Comparison of ENCODE assay signal across 31 cellular contexts in the genomic region with DNA sequence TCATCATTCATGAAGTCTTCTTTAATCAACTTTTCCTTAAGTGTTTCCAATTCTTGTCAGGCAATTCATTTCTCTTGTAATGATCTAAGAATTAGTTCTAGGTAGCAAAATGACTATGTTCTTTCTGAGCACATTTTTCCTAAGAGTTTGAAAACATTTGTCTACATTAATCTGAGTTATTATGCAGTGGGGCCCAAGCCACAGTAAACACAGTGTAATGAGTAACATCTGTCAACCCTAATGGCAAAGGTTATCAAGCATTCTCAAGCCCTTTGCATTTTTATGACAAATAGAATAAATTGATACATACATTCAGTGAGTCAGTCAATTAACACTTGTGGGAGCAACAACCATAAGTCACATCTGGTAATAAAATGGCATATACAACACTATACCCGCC.
"Had no signal": no experiment of that assay in that cellular context is flagged by ENCODE, and none has a peak within 500 bp of the region (broad histone marks: within the 10 kb centered on the region; RNA-seq: fewer than 3 reads in every experiment).

No MANE protein-coding gene starts in this region.

- H3K9me3 Mint-ChIP-seq: mesothelial cell of epicardium; naive B cell; nephron progenitor cell; stimulated activated naive CD8-positive, alpha-beta T cell treated with anti-CD3 and anti-CD28 coated beads, Interleukin-15, Interleukin-2, amounts not matched to agents 100 ng/mL and 50 ng/mL, for 24 hours; type B pancreatic cell had no signal

- H3K4me1 Mint-ChIP-seq: mesothelial cell of epicardium, nephron progenitor cell, T-helper 17 cell had no signal

- H3K36me3 Mint-ChIP-seq: activated naive CD8-positive, alpha-beta T cell; mesothelial cell of epicardium; naive B cell; type B pancreatic cell had no signal

- H3K27ac Mint-ChIP-seq: activated naive CD8-positive, alpha-beta T cell; effector memory CD8-positive, alpha-beta T cell; mesothelial cell of epicardium; nephron progenitor cell; progenitor cell of endocrine pancreas; stimulated activated naive CD8-positive, alpha-beta T cell treated with anti-CD3 and anti-CD28 coated beads, Interleukin-15, Interleukin-2, amounts not matched to agents 100 ng/mL and 50 ng/mL, for 24 hours; T-helper 17 cell; type B pancreatic cell had no signal

- H3K4me3 Mint-ChIP-seq: activated naive CD8-positive, alpha-beta T cell; effector memory CD8-positive, alpha-beta T cell; mesothelial cell of epicardium; nephron progenitor cell; stimulated activated naive CD8-positive, alpha-beta T cell treated with anti-CD3 and anti-CD28 coated beads, Interleukin-15, Interleukin-2, amounts not matched to agents 100 ng/mL and 50 ng/mL, for 24 hours; T-helper 17 cell; type B pancreatic cell had no signal

- H3K27me3 Mint-ChIP-seq: progenitor cell of endocrine pancreas, type B pancreatic cell had no signal

- DNase-seq: activated CD4-positive, alpha-beta T cell treated with anti-CD3 and anti-CD28 coated beads for 1 hour; activated CD4-positive, alpha-beta T cell treated with anti-CD3 and anti-CD28 coated beads, Interleukin-2, amount 50 U/mL, for 48 hours; activated CD8-positive, alpha-beta memory T cell treated with anti-CD3 and anti-CD28 coated beads for 24 hours; activated effector memory CD4-positive, alpha-beta T cell treated with Interleukin-2 at 50 U/mL for 16 hours; activated naive CD4-positive, alpha-beta T cell treated with Interleukin-2 at 50 U/mL for 16 hours; activated T-cell treated with anti-CD3 and anti-CD28 coated beads, Interleukin-2, amount 50 U/mL, for 1 hour; amniotic stem cell; caudate nucleus; cortex of kidney; effector memory CD8-positive, alpha-beta T cell; erythroblast; foreskin fibroblast; head of caudate nucleus; hippocampal formation; left colon; mammary epithelial cell; naive B cell; nephron progenitor cell; ovary; right lobe of liver; stimulated activated CD4-positive, alpha-beta T cell treated with anti-CD3 and anti-CD28 coated beads, Interleukin-2, amount 100 ng/mL, for 48 hours; substantia nigra; T-helper 17 cell; T1000; uterus; WERI-Rb-1 had no signal

- ATAC-seq: effector memory CD8-positive, alpha-beta T cell; left colon; right lobe of liver; T-helper 17 cell had no signal
